8 cellular contexts compared by ENCODE assay signal in the genomic region with DNA sequence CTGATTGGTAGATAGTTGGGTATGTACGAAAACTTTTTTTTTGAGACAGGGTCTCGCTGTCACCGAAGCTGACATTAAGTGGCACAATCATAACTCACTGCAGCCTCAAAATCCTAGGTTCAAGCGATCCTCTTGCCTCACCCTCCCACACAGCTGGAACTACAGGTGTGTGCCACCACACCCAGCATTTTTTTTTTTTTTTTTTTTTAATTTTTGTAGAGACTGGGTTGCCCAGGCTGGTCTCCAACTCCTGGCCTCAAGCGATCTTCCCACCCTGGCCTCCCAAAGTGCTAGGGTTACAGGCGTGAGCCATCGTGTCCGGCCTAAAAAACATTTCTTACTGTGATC. TPM values are rescaled to one million over a fixed set of nuclear protein-coding genes. Genes with fewer than 3 reads are reported as not detected.
DNase-seq lines count a peak whose midpoint lies in the region; ATAC-seq and TF ChIP-seq lines count a peak whose summit lies in the region.

No MANE protein-coding gene starts in this region.

- no peak for TF ChIP-seq CTCF in cardiac fibroblast (IDR thresholded peaks at IDR 0.05; ENCODE audit: low read depth, low read length)
- TF ChIP-seq CTCF in ovary (IDR thresholded peaks at IDR 0.05): no peak

- no peak for ATAC-seq in naive thymus-derived CD8-positive, alpha-beta T cell
- ATAC-seq in HG02938 (IDR thresholded peaks at IDR 0.05; ENCODE audit: unreplicated experiment) (no peak), HG02852 (IDR thresholded peaks at IDR 0.05; ENCODE audit: unreplicated experiment) (no peak)

- no peak for TF ChIP-seq POLR2A in ovary (IDR thresholded peaks at IDR 0.05)

- H3K4me2 ChIP-seq in BLaER1: peak overlapping the region; percentile 98

- peak overlapping the region; percentile 91 for H3K4me3 ChIP-seq in BLaER1
- peak overlapping the region; percentile 77 to 95 for H3K4me3 ChIP-seq in cardiac fibroblast (replicated peaks in 1 of 2; ENCODE audit: low read depth in 2 of 2, low read length in 2 of 2)
- H3K4me3 ChIP-seq in ovary: no peak overlapping the region

- H3K27ac ChIP-seq in BLaER1 (peak overlapping the region; percentile 92), KOPT-K1 (ENCODE audit: low read depth, low read length, poor library complexity, severe bottlenecking) (peak overlapping the region; percentile 94), ovary (no peak overlapping the region)

- peaks cover 0 to 2% (median 0%) of the 10 kb centered on the region in 9 donors for H3K9me3 Mint-ChIP-seq in naive thymus-derived CD8-positive, alpha-beta T cell

- H3K36me3 Mint-ChIP-seq in naive thymus-derived CD8-positive, alpha-beta T cell: peaks cover 5 to 17% (median 14%) of the 10 kb centered on the region in 3 donors

- POLR2A ChIA-PET in naive thymus-derived CD8-positive, alpha-beta T cell (lab: Charles Lee): interaction anchor here (0.6 to 1.4 kb wide), 3 partner anchors 20 to 447 kb away, joined by 3 to 5 read pairs (median 4); no protein-coding TSS in a partner anchor

- H3K27ac Mint-ChIP-seq in naive thymus-derived CD8-positive, alpha-beta T cell: peak overlapping the region; percentile 72 to 94 (median 85)

- H3K27me3 ChIP-seq in BLaER1 (no peaks in the 10 kb centered on the region), ovary (no peaks in the 10 kb centered on the region)

- WGBS in ovary, 3 donors: 92 to 98% (median 92%) methylated on average over 8 of the region's 8 CpGs

- peak overlapping the region; percentile 84 to 95 (median 90) for H3K4me3 Mint-ChIP-seq in naive thymus-derived CD8-positive, alpha-beta T cell

- H3K4me1 Mint-ChIP-seq in naive thymus-derived CD8-positive, alpha-beta T cell: peaks cover 27 to 72% (median 60%) of the 10 kb centered on the region in 4 donors

- H3K4me1 ChIP-seq in BLaER1: peaks cover 44% of the 10 kb centered on the region
- peaks cover 12% of the 10 kb centered on the region for H3K4me1 ChIP-seq in ovary (ENCODE audit: insufficient read depth)

- peaks cover 50% of the 10 kb centered on the region for H4K20me1 ChIP-seq in BLaER1

- DNase-seq in cardiac fibroblast (ENCODE audit: low read depth in 2 of 2) (no peak), ovary (no peak), SK-N-DZ (ENCODE audit: low spot score) (no peak)
- no peak for DNase-seq in naive thymus-derived CD8-positive, alpha-beta T cell

- TF ChIP-seq EP300 in ovary (IDR thresholded peaks at IDR 0.05): no peak

- intact Hi-C loops in ovary (cut with DNase I): loop anchor here in 1 of 4 donors (2.0 kb wide), 1 partner anchor 22 kb away; no protein-coding TSS in a partner anchor

- peaks cover 37% of the 10 kb centered on the region for H3K36me3 ChIP-seq in BLaER1
- peaks cover 37% of the 10 kb centered on the region for H3K36me3 ChIP-seq in KOPT-K1 (ENCODE audit: insufficient read depth, low read length)
- no peaks in the 10 kb centered on the region for H3K36me3 ChIP-seq in ovary

- peaks cover 0 to 3% (median 0%) of the 10 kb centered on the region in 5 donors for H3K27me3 Mint-ChIP-seq in naive thymus-derived CD8-positive, alpha-beta T cell

- H3K9me3 ChIP-seq in BLaER1 (0 out of 2 replicates have a peak, but pooled peaks cover 11% of the 10 kb centered on the region), KOPT-K1 (ENCODE audit: insufficient read depth, low read length, poor library complexity, severe bottlenecking) (peaks cover 8% of the 10 kb centered on the region), ovary (no peaks in the 10 kb centered on the region)

- peak overlapping the region; percentile 92 for H3K9ac ChIP-seq in BLaER1

RNA-seq across cellular contexts. Expression of a gene that starts 1.5 kb away (rescaled TPM):
- total RNA-seq in naive thymus-derived CD8-positive, alpha-beta T cell: 1 to 10 TPM; 6.9 to 7.9 TPM
- 1 to 10 TPM; 2.4 to 4.7 (median 4.4) TPM for polyA plus RNA-seq in naive thymus-derived CD8-positive, alpha-beta T cell
- 10 to 100 TPM in 3 of 7 donors, 1 to 10 TPM in 4; 7.4 to 12.3 (median 9.3) TPM for total RNA-seq in ovary
- polyA plus RNA-seq in ovary: 1 to 10 TPM; 7.6 to 9.6 TPM
- 6.8 and 7.5 TPM in 2 replicates for polyA plus RNA-seq in SK-N-DZ (2014; cell fraction: cytosol; rRNA removed)
- polyA plus RNA-seq in SK-N-DZ (2014; cell fraction: nucleus; rRNA removed): 13.1 and 14.4 TPM in 2 replicates

RNA-seq across cellular contexts. Expression of a gene that starts 22.7 kb away (rescaled TPM):
- 10 to 100 TPM; 10.2 to 11.2 TPM for total RNA-seq in naive thymus-derived CD8-positive, alpha-beta T cell
- 1 to 10 TPM; 5.5 to 6.6 (median 5.8) TPM for polyA plus RNA-seq in naive thymus-derived CD8-positive, alpha-beta T cell
- total RNA-seq in ovary: 10 to 100 TPM in 2 of 7 donors, 1 to 10 TPM in 5; 5.4 to 13.8 (median 9.5) TPM
- 1 to 10 TPM; 2.6 to 8.8 TPM for polyA plus RNA-seq in ovary
- 35.4 and 38.4 TPM in 2 replicates for polyA plus RNA-seq in SK-N-DZ (2014; cell fraction: cytosol; rRNA removed)
- 35.2 and 44.1 TPM in 2 replicates for polyA plus RNA-seq in SK-N-DZ (2014; cell fraction: nucleus; rRNA removed)

Comparison
In these comparisons a context has a peak if more than half of its experiments do, and no peak if none do; other contexts are left out.
1. H3K27ac ChIP-seq: peak in BLaER1 (single experiment) and KOPT-K1 (single experiment); none in ovary (0 of 2).